In the genomic region with DNA sequence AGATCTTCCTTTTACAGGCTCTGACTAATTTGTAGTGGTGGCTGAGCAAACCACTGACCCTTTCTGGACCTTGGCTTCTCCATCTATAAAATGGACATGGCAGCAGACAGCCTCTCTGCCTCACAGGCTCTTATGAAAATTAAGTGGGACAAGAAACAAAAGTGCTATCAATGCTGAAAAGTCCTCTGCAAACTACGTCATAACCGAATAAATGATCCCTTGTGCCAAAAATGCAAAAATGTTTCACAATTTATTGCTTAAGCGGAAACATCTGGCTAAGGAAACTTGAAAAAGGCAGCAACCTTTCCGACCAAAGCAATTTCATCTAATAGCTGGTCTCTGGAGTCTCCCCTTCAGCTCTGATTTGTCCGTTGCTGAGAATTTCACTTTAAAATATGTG, we compare ENCODE assay signal across 22 cellular contexts.
A peak's percentile ranks its signal among the peaks of the same experiment; 100 is the strongest.
DNase-seq lines count a peak whose midpoint lies in the region; ATAC-seq and TF ChIP-seq lines count a peak whose summit lies in the region.
"Had no signal": no experiment of that assay in that cellular context is flagged by ENCODE, and none has a peak within 500 bp of the region (broad histone marks: within the 10 kb centered on the region; RNA-seq: fewer than 3 reads in every experiment).

No MANE protein-coding gene starts in this region.

- no peaks in the 10 kb centered on the region for H3K36me3 Mint-ChIP-seq in naive B cell

- no peaks in the 10 kb centered on the region for H4K20me1 ChIP-seq in GM23248 (ENCODE audit: insufficient read depth)
- H4K20me1 ChIP-seq in OCI-LY3 (ENCODE audit: insufficient read depth, low read length) = no peaks in the 10 kb centered on the region

- H3K27ac Mint-ChIP-seq in naive B cell = peak overlapping the region in 1 of 6 donors; percentile 49
- H3K27ac Mint-ChIP-seq: activated CD8-positive, alpha-beta T cell treated with anti-CD3 and anti-CD28 coated beads, Interleukin-2, amount 10 ng/mL, durations not matched to agents 7 days and 5 days; endodermal cell had no signal

- in situ Hi-C loops in GM23248 (cut with MboI) (no loop called here), brain microvascular endothelial cell (cut with HindIII; ENCODE audit: low pct_ligation_motif_present, low sequenced_read_pairs) (no loop called here)

- DNase-seq in GM23248 (peak; percentile 53), fibroblast of the aortic adventitia (ENCODE audit: low read depth) (peak; percentile 91), naive B cell (no peak), CD1c-positive myeloid dendritic cell (ENCODE audit: extremely low spot score) (no peak), erythroblast (lab: John Stamatoyannopoulos, UW) (no peak), brain microvascular endothelial cell (no peak)
- DNase-seq: activated CD8-positive, alpha-beta T cell treated with anti-CD3 and anti-CD28 coated beads, Interleukin-2, amount 10 ng/mL, durations not matched to agents 7 days and 5 days; activated naive CD4-positive, alpha-beta T cell treated with anti-CD3 and anti-CD28 coated beads, Interleukin-2, amount 50 U/mL, for 16 hours; activated T-cell treated with anti-CD3 and anti-CD28 coated beads, Interleukin-2, amount 50 U/mL, for 48 hours; EL; endodermal cell; mammary epithelial cell; NCI-H1048; NCI-H1930; NCI-H226; NCI-H82; occipital lobe; stimulated activated CD4-positive, alpha-beta T cell treated with anti-CD3 and anti-CD28 coated beads, Interleukin-12 subunit alpha, Interleukin-12 subunit beta, amount 100 ng/mL, for 4 hours; trophoblast cell had no signal

- no peak overlapping the region for H3K4me2 ChIP-seq in GM23248 (ENCODE audit: unreplicated experiment)
- peak overlapping the region; percentile 45 for H3K4me2 ChIP-seq in OCI-LY3 (ENCODE audit: low read length)

- H3F3A ChIP-seq in GM23248 (ENCODE audit: insufficient read depth) = no peaks in the 10 kb centered on the region

- H3K9ac ChIP-seq in GM23248 (no peak overlapping the region), OCI-LY3 (ENCODE audit: low read length) (no peak overlapping the region)

- no peak overlapping the region for H3K27ac ChIP-seq in GM23248
- no peak overlapping the region for H3K27ac ChIP-seq in OCI-LY3 (ENCODE audit: low read length)
- H3K27ac ChIP-seq in brain microvascular endothelial cell = no peak overlapping the region
- H3K27ac ChIP-seq: ascending aorta had no signal

- H3K9me3 ChIP-seq in GM23248 (ENCODE audit: low read depth) (no peaks in the 10 kb centered on the region), OCI-LY3 (ENCODE audit: insufficient read depth, low read length) (peaks cover 10% of the 10 kb centered on the region; the same call in 1 of the 2 replicates)

- no peak for TF ChIP-seq POLR2A in erythroblast (IDR thresholded peaks at IDR 0.05; ENCODE audit: low read length)

- no peaks in the 10 kb centered on the region for H3K9me2 ChIP-seq in GM23248 (ENCODE audit: insufficient read depth)

- peak overlapping the region in 7 of 8 donors; percentile 9 to 77 (median 56) for H3K4me3 Mint-ChIP-seq in naive B cell
- H3K4me3 Mint-ChIP-seq: activated CD8-positive, alpha-beta T cell treated with anti-CD3 and anti-CD28 coated beads, Interleukin-2, amount 10 ng/mL, durations not matched to agents 7 days and 5 days; endodermal cell had no signal

- H3K36me3 ChIP-seq in GM23248 (ENCODE audit: low read depth) (no peaks in the 10 kb centered on the region), OCI-LY3 (replicated peaks; ENCODE audit: low read depth, low read length) (no peaks in the 10 kb centered on the region), brain microvascular endothelial cell (replicated peaks) (no peaks in the 10 kb centered on the region)
- H3K36me3 ChIP-seq: ascending aorta had no signal

- H3K9me3 Mint-ChIP-seq in naive B cell = peaks cover 0 to 17% (median 10%) of the 10 kb centered on the region in 7 donors

- TF ChIP-seq CTCF in OCI-LY3 (IDR thresholded peaks at IDR 0.05; ENCODE audit: low read depth, low read length) = no peak
- TF ChIP-seq CTCF in fibroblast of the aortic adventitia (IDR thresholded peaks at IDR 0.05; ENCODE audit: insufficient read depth, low read length) = no peak
- TF ChIP-seq CTCF in brain microvascular endothelial cell (IDR thresholded peaks at IDR 0.05; ENCODE audit: low read depth, low read length, missing control alignments) = no peak

- H3K27me3 ChIP-seq in GM23248 (replicated peaks; ENCODE audit: insufficient read depth) (no peaks in the 10 kb centered on the region), OCI-LY3 (ENCODE audit: low read depth, low read length) (no peaks in the 10 kb centered on the region), brain microvascular endothelial cell (replicated peaks) (no peaks in the 10 kb centered on the region)
- H3K27me3 ChIP-seq: ascending aorta had no signal

- no peak overlapping the region for H3K4me3 ChIP-seq in GM23248
- peak overlapping the region; percentile 45 for H3K4me3 ChIP-seq in OCI-LY3 (ENCODE audit: low read length)
- no peak overlapping the region for H3K4me3 ChIP-seq in fibroblast of the aortic adventitia (ENCODE audit: low read depth, low read length)
- H3K4me3 ChIP-seq in brain microvascular endothelial cell (ENCODE audit: low read depth, low read length) = no peak overlapping the region
- H3K4me3 ChIP-seq: ascending aorta had no signal

- H3K27me3 Mint-ChIP-seq in naive B cell = peaks cover 0 to 4% (median 0%) of the 10 kb centered on the region in 3 donors

- ATAC-seq in naive B cell (ENCODE audit: low read depth in 2 of 2) = peak; percentile 14 to 28
- ATAC-seq: activated CD8-positive, alpha-beta T cell treated with anti-CD3 and anti-CD28 coated beads, Interleukin-2, amount 10 ng/mL, durations not matched to agents 7 days and 5 days; Panc1 had no signal

- no peaks in the 10 kb centered on the region for H3K79me2 ChIP-seq in GM23248 (ENCODE audit: insufficient read depth)
- H3K79me2 ChIP-seq in OCI-LY3 (ENCODE audit: low read length) = no peaks in the 10 kb centered on the region

- H3K4me1 Mint-ChIP-seq in naive B cell = peaks cover 0 to 9% (median 7%) of the 10 kb centered on the region in 3 donors

- 23 to 30% methylated on average over 5 of the region's 5 CpGs for WGBS in GM23248 (ENCODE audit: low coverage in 1 of 2, low lambda C conversion rate in 2 of 2, missing lambda C conversion rate in 2 of 2), 2 experiments

- no peak overlapping the region for H2AFZ ChIP-seq in GM23248
- H2AFZ ChIP-seq in OCI-LY3 (ENCODE audit: low read depth, low read length) = no peak overlapping the region

- H3K4me1 ChIP-seq in GM23248 (ENCODE audit: insufficient read depth) = no peaks in the 10 kb centered on the region
- H3K4me1 ChIP-seq in OCI-LY3 (ENCODE audit: low read length) = peaks cover 9% of the 10 kb centered on the region
- H3K4me1 ChIP-seq: ascending aorta had no signal

Comparison
In these comparisons a context has a peak if more than half of its experiments do, and no peak if none do; other contexts are left out.
1. DNase-seq: peak in GM23248 (single experiment) and fibroblast of the aortic adventitia (single experiment); none in naive B cell (single experiment), CD1c-positive myeloid dendritic cell (single experiment), erythroblast (0 of 2) and brain microvascular endothelial cell (single experiment).